20 cellular contexts compared by ENCODE assay signal in genomic region chr13:43227721-43228120, GRCh38.
A peak's percentile ranks its signal among the peaks of the same experiment; 100 is the strongest.
DNase-seq lines count a peak whose midpoint lies in the region; TF ChIP-seq lines count a peak whose summit lies in the region.
"Had no signal": no experiment of that assay in that cellular context is flagged by ENCODE, and none has a peak within 500 bp of the region (broad histone marks: within the 10 kb centered on the region; RNA-seq: fewer than 3 reads in every experiment).

No MANE protein-coding gene starts in this region.

- H3K27ac ChIP-seq in SJCRH30 = no peak overlapping the region
- no peak overlapping the region for H3K27ac ChIP-seq in vagina
- H3K27ac ChIP-seq: pancreas, stomach, upper lobe of right lung had no signal

- DNase-seq in BE2C (peak; percentile 61), HCEC 1CT (peak; percentile 28), SJCRH30 (peak; percentile 49 to 61), glomerular visceral epithelial cell (ENCODE audit: extremely low spot score) (peak; percentile 1), cortex of kidney (lab: John Stamatoyannopoulos, UW) (no peak), vagina (ENCODE audit: extremely low spot score in 2 of 2) (no peak), C1 segment of cervical spinal cord (lab: John Stamatoyannopoulos, UW) (no peak)
- DNase-seq in activated CD4-positive, CD25-positive, alpha-beta regulatory T cell treated with anti-CD3 and anti-CD28 coated beads, Interleukin-2, amount 50 U/mL, for 72 hours = no peak
- DNase-seq: activated CD4-positive, alpha-beta T cell treated with anti-CD3 and anti-CD28 coated beads for 1 hour; GF-D8; immature natural killer cell; naive thymus-derived CD8-positive, alpha-beta T cell; NCI-H146; NCI-H510A treated with DMSO at 0.1 percent for 48 hours; pancreas; stimulated activated CD4-positive, alpha-beta T cell treated with anti-CD3 and anti-CD28 coated beads, Interleukin-2, amount 100 ng/mL, for 48 hours; stomach; T-helper 9 cell; upper lobe of right lung had no signal

- H3K9me3 ChIP-seq in BE2C (no peaks in the 10 kb centered on the region; the same call in 1 of the 2 replicates), SJCRH30 (replicated peaks) (no peaks in the 10 kb centered on the region), vagina (no peaks in the 10 kb centered on the region)
- H3K9me3 ChIP-seq: pancreas, stomach, upper lobe of right lung had no signal

- intact Hi-C loops in vagina (cut with DNase I) = no loop called here

- TF ChIP-seq CTCF in BE2C (IDR thresholded peaks at IDR 0.05; ENCODE audit: low read depth, low read length) (no peak), vagina (IDR thresholded peaks at IDR 0.05) (no peak)

- H3K4me3 ChIP-seq in BE2C (ENCODE audit: low read depth, low read length) = no peak overlapping the region
- no peak overlapping the region for H3K4me3 ChIP-seq in SJCRH30
- H3K4me3 ChIP-seq in vagina = no peak overlapping the region
- H3K4me3 ChIP-seq: GM12878, pancreas, stomach, upper lobe of right lung had no signal

- H3K36me3 ChIP-seq in BE2C (no peaks in the 10 kb centered on the region), SJCRH30 (no peaks in the 10 kb centered on the region), vagina (no peaks in the 10 kb centered on the region)
- H3K36me3 ChIP-seq: pancreas, stomach, upper lobe of right lung had no signal

- H3K4me1 ChIP-seq in BE2C (0 out of 2 replicates have a peak, but pooled peaks cover 4% of the 10 kb centered on the region), SJCRH30 (peaks cover 25% of the 10 kb centered on the region), vagina (peaks cover under 1% of the 10 kb centered on the region)
- H3K4me1 ChIP-seq: upper lobe of right lung had no signal

- no peak for TF ChIP-seq POLR2A in vagina (IDR thresholded peaks at IDR 0.05)

- no peaks in the 10 kb centered on the region for H3K27me3 ChIP-seq in BE2C
- no peaks in the 10 kb centered on the region for H3K27me3 ChIP-seq in SJCRH30
- H3K27me3 ChIP-seq in vagina = no peaks in the 10 kb centered on the region
- H3K27me3 ChIP-seq: pancreas, stomach, upper lobe of right lung had no signal

Comparison
In these comparisons a context has a peak if more than half of its experiments do, and no peak if none do; other contexts are left out.
1. DNase-seq: peak in BE2C (single experiment), HCEC 1CT (single experiment), SJCRH30 (2 of 2) and glomerular visceral epithelial cell (single experiment); none in cortex of kidney (single experiment), vagina (0 of 2), C1 segment of cervical spinal cord (0 of 14) and activated CD4-positive, CD25-positive, alpha-beta regulatory T cell treated with anti-CD3 and anti-CD28 coated beads, Interleukin-2, amount 50 U/mL, for 72 hours (single experiment).